ENCODE assay signal across 3 cellular contexts in the genomic region with DNA sequence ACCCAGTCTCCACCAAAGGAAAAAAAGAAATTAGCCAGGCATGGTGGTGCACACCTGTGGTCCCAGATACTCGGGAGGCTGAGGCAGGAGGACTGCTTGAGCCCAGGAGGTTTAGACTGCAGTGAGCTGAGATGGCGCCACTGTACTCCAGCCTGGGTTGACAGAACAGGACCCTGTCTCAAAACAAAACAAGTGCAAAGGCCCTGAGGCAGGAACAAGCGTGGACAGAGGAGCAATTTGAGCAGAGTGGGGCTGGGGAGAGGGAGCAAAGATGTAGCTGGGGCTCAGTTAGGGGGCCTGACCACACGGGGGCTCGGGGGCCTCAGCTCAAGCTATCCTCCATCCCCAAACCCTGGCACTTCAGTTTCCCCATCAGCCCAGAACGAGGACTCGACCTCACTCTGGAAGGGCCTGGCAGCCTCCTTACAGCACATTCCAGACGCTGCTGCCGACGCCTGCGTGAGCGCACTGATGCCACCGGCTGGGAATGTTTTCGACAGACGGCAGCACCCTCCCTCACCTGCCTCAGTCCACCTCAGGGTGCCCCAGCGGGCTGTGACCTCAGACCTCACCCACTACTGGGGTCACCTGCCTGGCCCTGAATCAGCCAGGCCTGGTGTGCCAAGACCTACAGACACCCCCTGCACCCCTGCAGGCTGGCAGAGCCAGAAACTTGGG.
TF ChIP-seq lines count a peak whose summit lies in the region.

No MANE protein-coding gene starts in this region.

TF ChIP-seq in SK-N-SH, 30 proteins besides CTCF, POLR2A, EP300 and RAD21:
- no peak for TF ChIP-seq CHD2 (IDR thresholded peaks at IDR 0.05; ENCODE audit: low read length, partially characterized antibody)
- no peak for TF ChIP-seq FOXJ3 (CRISPR knock-in tag; IDR thresholded peaks at IDR 0.05)
- TF ChIP-seq, protein P1, sequence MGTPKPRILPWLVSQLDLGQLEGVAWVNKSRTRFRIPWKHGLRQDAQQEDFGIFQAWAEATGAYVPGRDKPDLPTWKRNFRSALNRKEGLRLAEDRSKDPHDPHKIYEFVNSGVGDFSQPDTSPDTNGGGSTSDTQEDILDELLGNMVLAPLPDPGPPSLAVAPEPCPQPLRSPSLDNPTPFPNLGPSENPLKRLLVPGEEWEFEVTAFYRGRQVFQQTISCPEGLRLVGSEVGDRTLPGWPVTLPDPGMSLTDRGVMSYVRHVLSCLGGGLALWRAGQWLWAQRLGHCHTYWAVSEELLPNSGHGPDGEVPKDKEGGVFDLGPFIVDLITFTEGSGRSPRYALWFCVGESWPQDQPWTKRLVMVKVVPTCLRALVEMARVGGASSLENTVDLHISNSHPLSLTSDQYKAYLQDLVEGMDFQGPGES (IDR thresholded peaks at IDR 0.05; ENCODE audit: low read depth, low read length) = no peak
- no peak for TF ChIP-seq POLR2AphosphoS5 (IDR thresholded peaks at IDR 0.05; ENCODE audit: low read depth, low read length)
- TF ChIP-seq TAF1 (IDR thresholded peaks at IDR 0.05; ENCODE audit: borderline replicate concordance, low read depth, low read length) = no peak
- no peak for TF ChIP-seq SIN3A (IDR thresholded peaks at IDR 0.05; ENCODE audit: borderline replicate concordance, low read depth, low read length)
- no peak for TF ChIP-seq RXRA (IDR thresholded peaks at IDR 0.05; ENCODE audit: borderline replicate concordance, low read depth)
- TF ChIP-seq JUND (IDR thresholded peaks at IDR 0.05) = no peak
- TF ChIP-seq NRF1 (IDR thresholded peaks at IDR 0.05; ENCODE audit: low read depth, low read length) = no peak

TF ChIP-seq in SK-N-SH treated with all-trans-retinoic acid at 6 μM for 48 hours, 23 proteins besides CTCF, POLR2A, EP300 and RAD21:
- no peak for TF ChIP-seq PPARA (CRISPR knock-in tag; IDR thresholded peaks at IDR 0.05; ENCODE audit: borderline replicate concordance)
- no peak for TF ChIP-seq CSDC2 (CRISPR knock-in tag; IDR thresholded peaks at IDR 0.05)
- TF ChIP-seq ESRRG (CRISPR knock-in tag; IDR thresholded peaks at IDR 0.05) = no peak
- TF ChIP-seq BACH2 (CRISPR knock-in tag; IDR thresholded peaks at IDR 0.05; ENCODE audit: borderline replicate concordance) = no peak
- no peak for TF ChIP-seq ZNF565 (CRISPR knock-in tag; conservative IDR thresholded peaks at IDR 0.05; ENCODE audit: low read depth)
- no peak for TF ChIP-seq ARNTL (CRISPR knock-in tag; IDR thresholded peaks at IDR 0.05; ENCODE audit: borderline replicate concordance, low read depth)
- TF ChIP-seq ZFP30 (CRISPR knock-in tag; IDR thresholded peaks at IDR 0.05) = no peak
- TF ChIP-seq ZC3H10 (CRISPR knock-in tag; IDR thresholded peaks at IDR 0.05) = no peak
- TF ChIP-seq ZNF8 (CRISPR knock-in tag; IDR thresholded peaks at IDR 0.05) = no peak
- TF ChIP-seq, protein P2, sequence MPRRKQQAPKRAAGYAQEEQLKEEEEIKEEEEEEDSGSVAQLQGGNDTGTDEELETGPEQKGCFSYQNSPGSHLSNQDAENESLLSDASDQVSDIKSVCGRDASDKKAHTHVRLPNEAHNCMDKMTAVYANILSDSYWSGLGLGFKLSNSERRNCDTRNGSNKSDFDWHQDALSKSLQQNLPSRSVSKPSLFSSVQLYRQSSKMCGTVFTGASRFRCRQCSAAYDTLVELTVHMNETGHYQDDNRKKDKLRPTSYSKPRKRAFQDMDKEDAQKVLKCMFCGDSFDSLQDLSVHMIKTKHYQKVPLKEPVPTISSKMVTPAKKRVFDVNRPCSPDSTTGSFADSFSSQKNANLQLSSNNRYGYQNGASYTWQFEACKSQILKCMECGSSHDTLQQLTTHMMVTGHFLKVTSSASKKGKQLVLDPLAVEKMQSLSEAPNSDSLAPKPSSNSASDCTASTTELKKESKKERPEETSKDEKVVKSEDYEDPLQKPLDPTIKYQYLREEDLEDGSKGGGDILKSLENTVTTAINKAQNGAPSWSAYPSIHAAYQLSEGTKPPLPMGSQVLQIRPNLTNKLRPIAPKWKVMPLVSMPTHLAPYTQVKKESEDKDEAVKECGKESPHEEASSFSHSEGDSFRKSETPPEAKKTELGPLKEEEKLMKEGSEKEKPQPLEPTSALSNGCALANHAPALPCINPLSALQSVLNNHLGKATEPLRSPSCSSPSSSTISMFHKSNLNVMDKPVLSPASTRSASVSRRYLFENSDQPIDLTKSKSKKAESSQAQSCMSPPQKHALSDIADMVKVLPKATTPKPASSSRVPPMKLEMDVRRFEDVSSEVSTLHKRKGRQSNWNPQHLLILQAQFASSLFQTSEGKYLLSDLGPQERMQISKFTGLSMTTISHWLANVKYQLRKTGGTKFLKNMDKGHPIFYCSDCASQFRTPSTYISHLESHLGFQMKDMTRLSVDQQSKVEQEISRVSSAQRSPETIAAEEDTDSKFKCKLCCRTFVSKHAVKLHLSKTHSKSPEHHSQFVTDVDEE (CRISPR knock-in tag; IDR thresholded peaks at IDR 0.05) = no peak
- no peak for TF ChIP-seq TOX (CRISPR knock-in tag; IDR thresholded peaks at IDR 0.05; ENCODE audit: borderline replicate concordance)
- TF ChIP-seq ZFP3 (CRISPR knock-in tag; IDR thresholded peaks at IDR 0.05) = no peak
- TF ChIP-seq, protein P3, sequence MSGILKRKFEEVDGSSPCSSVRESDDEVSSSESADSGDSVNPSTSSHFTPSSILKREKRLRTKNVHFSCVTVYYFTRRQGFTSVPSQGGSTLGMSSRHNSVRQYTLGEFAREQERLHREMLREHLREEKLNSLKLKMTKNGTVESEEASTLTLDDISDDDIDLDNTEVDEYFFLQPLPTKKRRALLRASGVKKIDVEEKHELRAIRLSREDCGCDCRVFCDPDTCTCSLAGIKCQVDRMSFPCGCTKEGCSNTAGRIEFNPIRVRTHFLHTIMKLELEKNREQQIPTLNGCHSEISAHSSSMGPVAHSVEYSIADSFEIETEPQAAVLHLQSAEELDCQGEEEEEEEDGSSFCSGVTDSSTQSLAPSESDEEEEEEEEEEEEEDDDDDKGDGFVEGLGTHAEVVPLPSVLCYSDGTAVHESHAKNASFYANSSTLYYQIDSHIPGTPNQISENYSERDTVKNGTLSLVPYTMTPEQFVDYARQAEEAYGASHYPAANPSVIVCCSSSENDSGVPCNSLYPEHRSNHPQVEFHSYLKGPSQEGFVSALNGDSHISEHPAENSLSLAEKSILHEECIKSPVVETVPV (CRISPR knock-in tag; IDR thresholded peaks at IDR 0.05) = no peak
- TF ChIP-seq GLIS3 (CRISPR knock-in tag; IDR thresholded peaks at IDR 0.05) = no peak
- no peak for TF ChIP-seq ISL1 (CRISPR knock-in tag; IDR thresholded peaks at IDR 0.05)
- no peak for TF ChIP-seq RARB (CRISPR knock-in tag; IDR thresholded peaks at IDR 0.05)
- TF ChIP-seq, protein P4, sequence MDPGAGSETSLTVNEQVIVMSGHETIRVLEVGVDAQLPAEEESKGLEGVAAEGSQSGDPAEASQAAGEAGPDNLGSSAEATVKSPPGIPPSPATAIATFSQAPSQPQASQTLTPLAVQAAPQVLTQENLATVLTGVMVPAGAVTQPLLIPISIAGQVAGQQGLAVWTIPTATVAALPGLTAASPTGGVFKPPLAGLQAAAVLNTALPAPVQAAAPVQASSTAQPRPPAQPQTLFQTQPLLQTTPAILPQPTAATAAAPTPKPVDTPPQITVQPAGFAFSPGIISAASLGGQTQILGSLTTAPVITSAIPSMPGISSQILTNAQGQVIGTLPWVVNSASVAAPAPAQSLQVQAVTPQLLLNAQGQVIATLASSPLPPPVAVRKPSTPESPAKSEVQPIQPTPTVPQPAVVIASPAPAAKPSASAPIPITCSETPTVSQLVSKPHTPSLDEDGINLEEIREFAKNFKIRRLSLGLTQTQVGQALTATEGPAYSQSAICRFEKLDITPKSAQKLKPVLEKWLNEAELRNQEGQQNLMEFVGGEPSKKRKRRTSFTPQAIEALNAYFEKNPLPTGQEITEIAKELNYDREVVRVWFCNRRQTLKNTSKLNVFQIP (CRISPR knock-in tag; IDR thresholded peaks at IDR 0.05; ENCODE audit: borderline replicate concordance, low read depth) = no peak

TF ChIP-seq in GM23338, 12 proteins besides CTCF, POLR2A, EP300 and RAD21:
- TF ChIP-seq EZH2phosphoT487 (IDR thresholded peaks at IDR 0.05; ENCODE audit: unreplicated experiment) = no peak
